ENCODE assay signal across 19 cellular contexts in genomic region chr10:133071801-133072595, GRCh38. TPM values are rescaled to one million over a fixed set of nuclear protein-coding genes. Genes with fewer than 3 reads are reported as not detected.
DNase-seq lines count a peak whose midpoint lies in the region; ATAC-seq, FAIRE-seq and TF ChIP-seq lines count a peak whose summit lies in the region.
"Had no signal": no experiment of that assay in that cellular context is flagged by ENCODE, and none has a peak within 500 bp of the region (broad histone marks: within the 10 kb centered on the region; RNA-seq: fewer than 3 reads in every experiment).

No MANE protein-coding gene starts in this region.

- H4K8ac ChIP-seq in H9 (replicated peaks; ENCODE audit: insufficient read length, low read depth, low read length) (no peak overlapping the region), H1 (ENCODE audit: extremely low read depth, insufficient read depth, low read length) (peak overlapping the region; percentile 43; the same call in 1 of the 2 replicates)

- H4K5ac ChIP-seq in H9 (ENCODE audit: insufficient read length, low read depth, low read length) = no peak overlapping the region
- no peak overlapping the region for H4K5ac ChIP-seq in H1 (ENCODE audit: insufficient read length, low read depth, low read length)

- H3K9ac ChIP-seq in H9 (ENCODE audit: extremely low read depth, insufficient read length, low read length) (no peak overlapping the region), H1 (replicated peaks in 1 of 4; ENCODE audit: extremely low read depth in 1 of 4, low read depth in 3 of 4, low read length in 3 of 4) (no peak overlapping the region)

- H3K4me3 Mint-ChIP-seq in H9 = no peak overlapping the region
- H3K4me3 Mint-ChIP-seq: CD8-positive, alpha-beta memory T cell; T-helper 17 cell had no signal

- ATAC-seq in HG03469 (IDR thresholded peaks at IDR 0.05; ENCODE audit: unreplicated experiment) = no peak
- no peak for ATAC-seq in GM18505 (IDR thresholded peaks at IDR 0.05; ENCODE audit: unreplicated experiment)
- ATAC-seq: T-helper 17 cell had no signal

- peaks cover 0 to 7% of the 10 kb centered on the region in 2 experiments; a peak in 3 of 4 replicates for H3K4me1 Mint-ChIP-seq in H9
- H3K4me1 Mint-ChIP-seq: CD8-positive, alpha-beta memory T cell had no signal

- H2BK5ac ChIP-seq in H9 (ENCODE audit: insufficient read length, low read length) (no peak overlapping the region), H1 (ENCODE audit: low read depth, low read length) (no peak overlapping the region)

- H3K9me3 ChIP-seq in BE2C (no peaks in the 10 kb centered on the region), H9 (ENCODE audit: control insufficient read depth, low read depth, low read length) (no peaks in the 10 kb centered on the region), H1 (ENCODE audit: insufficient read depth in 2 of 2, low read depth in 1 of 2, low read length in 1 of 2) (peaks cover 0 to 6% of the 10 kb centered on the region in 2 experiments; a peak in 1 of 4 replicates)

- H3T11ph ChIP-seq in H9 (ENCODE audit: low read length) = no peak overlapping the region

- H3K79me2 ChIP-seq in H9 (ENCODE audit: insufficient read depth, low read length) (no peaks in the 10 kb centered on the region), H1 (ENCODE audit: control insufficient read depth in 1 of 2, insufficient read depth in 2 of 2, low read length in 2 of 2) (no peaks in the 10 kb centered on the region)

- H2AK5ac ChIP-seq in H9 (ENCODE audit: insufficient read length, low read length) (no peak overlapping the region), H1 (ENCODE audit: low read depth, low read length) (no peak overlapping the region)

- H3K4ac ChIP-seq in H9 (ENCODE audit: low read depth, low read length) = no peak overlapping the region
- no peak overlapping the region for H3K4ac ChIP-seq in H1 (replicated peaks; ENCODE audit: insufficient read length, low read depth, low read length)

- H2AFZ ChIP-seq in H9 (ENCODE audit: low read length) (no peak overlapping the region), H1 (ENCODE audit: low read length) (no peak overlapping the region)

- POLR2A ChIA-PET in H1 (lab: Charles Lee; ENCODE audit: partially characterized antibody) = interaction anchor here (1.2 kb wide), 1 partner anchor 12 kb away, joined by 3 read pairs; no protein-coding TSS in a partner anchor

- H3K27ac Mint-ChIP-seq in H9 = no peak overlapping the region
- H3K27ac Mint-ChIP-seq: CD8-positive, alpha-beta memory T cell; T-helper 17 cell had no signal

- no peaks in the 10 kb centered on the region for H3K36me3 ChIP-seq in BE2C
- H3K36me3 ChIP-seq in H1 (ENCODE audit: control insufficient read depth in 2 of 4, insufficient read depth in 4 of 4, low read length in 3 of 4) = no peaks in the 10 kb centered on the region

- CTCF ChIA-PET in H1 (lab: Charles Lee; ENCODE audit: partially characterized antibody) = interaction anchor here (1.0 kb wide), 1 partner anchor 169 kb away, joined by 3 read pairs; no protein-coding TSS in a partner anchor

- H3K36me3 Mint-ChIP-seq in H9 (ENCODE audit: insufficient read depth in 1 of 3, low read depth in 3 of 3) = peaks cover 0 to 5% (median 0%) of the 10 kb centered on the region in 3 experiments; a peak in 2 of 7 replicates
- H3K36me3 Mint-ChIP-seq: CD8-positive, alpha-beta memory T cell had no signal

- DNase-seq in NCI-H1092 treated with DMSO at 0.1 percent for 48 hours (lab: John Stamatoyannopoulos, UW) (peak; percentile 4), NCI-H1092 (lab: John Stamatoyannopoulos, UW) (no peak), BE2C (peak; percentile 42), H9 (peak; percentile 41), H1 (ENCODE audit: low read depth in 1 of 2, low spot score in 2 of 2) (no peak), NCI-H1694 (lab: John Stamatoyannopoulos, UW) (no peak)
- DNase-seq: CD8-positive, alpha-beta memory T cell; NCI-H1436; NCI-H2107; NCI-H446; NCI-H69; Right ventricle myocardium superior; T-helper 17 cell had no signal

- no peak overlapping the region for H3K4me3 ChIP-seq in BE2C (ENCODE audit: low read depth, low read length)
- no peak overlapping the region for H3K4me3 ChIP-seq in H1 (ENCODE audit: extremely low read depth in 1 of 4, insufficient read depth in 2 of 4, low read depth in 3 of 4, low read length in 4 of 4)

- H3K23me2 ChIP-seq in H9 (ENCODE audit: insufficient read length, low read depth, low read length, poor library complexity, severe bottlenecking) (no peaks in the 10 kb centered on the region), H1 (ENCODE audit: low read depth, low read length) (no peaks in the 10 kb centered on the region)

- H3K18ac ChIP-seq in H9 (ENCODE audit: insufficient read length, low read depth, low read length) (no peak overlapping the region), H1 (ENCODE audit: extremely low read depth, low read length) (no peak overlapping the region; the same call in 1 of the 2 replicates)

- H3K4me2 ChIP-seq in H9 (ENCODE audit: insufficient read depth, insufficient read length, low read length) = no peak overlapping the region
- no peak overlapping the region for H3K4me2 ChIP-seq in H1 (ENCODE audit: insufficient read depth in 1 of 2, low read depth in 2 of 2, low read length in 2 of 2)

- H2BK20ac ChIP-seq in H9 (ENCODE audit: low read depth, low read length, poor library complexity, severe bottlenecking) = no peak overlapping the region
- H2BK20ac ChIP-seq in H1 (ENCODE audit: low read length) = no peak overlapping the region; the same call in 1 of the 2 replicates

- H3K4me1 ChIP-seq in BE2C (no peaks in the 10 kb centered on the region), H9 (ENCODE audit: insufficient read depth, low read length) (no peaks in the 10 kb centered on the region), H1 (replicated peaks in 1 of 4; ENCODE audit: control insufficient read depth in 3 of 4, insufficient read depth in 4 of 4, low read length in 3 of 4) (peaks cover 0 to 6% (median 0%) of the 10 kb centered on the region in 4 experiments; a peak in 3 of 7 replicates)

- TF ChIP-seq POLR2A in H1 (IDR thresholded peaks at IDR 0.05; ENCODE audit: control extremely low read depth in 1 of 2, low read depth in 2 of 2, low read length in 2 of 2) (no peak), GM18505 (IDR thresholded peaks at IDR 0.05; ENCODE audit: borderline replicate concordance, extremely low read depth, insufficient read depth, insufficient read length) (no peak)

- no peak for FAIRE-seq in H1 (lab: Jason Lieb, UNC)
- FAIRE-seq: H54 had no signal

- H3K23ac ChIP-seq in H9 (ENCODE audit: insufficient read length, low read depth, low read length) (no peak overlapping the region), H1 (ENCODE audit: insufficient read length) (no peak overlapping the region)

- no peaks in the 10 kb centered on the region; the same call in none of the 2 replicates for H3K27me3 Mint-ChIP-seq in H9 (ENCODE audit: low read depth)

- H3K56ac ChIP-seq in H9 (ENCODE audit: insufficient read length, low read depth, low read length) = no peak overlapping the region
- H3K56ac ChIP-seq in H1 (replicated peaks; ENCODE audit: insufficient read length, low read depth, low read length) = no peak overlapping the region

- H3K14ac ChIP-seq in H9 (ENCODE audit: insufficient read depth, low read length) (peak overlapping the region; percentile 40; the same call in 1 of the 2 replicates), H1 (ENCODE audit: insufficient read length) (no peak overlapping the region)

- H2BK15ac ChIP-seq in H9 (ENCODE audit: low read depth, low read length) = no peak overlapping the region
- no peak overlapping the region for H2BK15ac ChIP-seq in H1 (ENCODE audit: low read length)

- no peak overlapping the region for H2BK120ac ChIP-seq in H9 (ENCODE audit: low read depth, low read length, poor library complexity, severe bottlenecking)
- H2BK120ac ChIP-seq in H1 (replicated peaks; ENCODE audit: low read depth, low read length) = no peak overlapping the region

- H2BK12ac ChIP-seq in H9 (ENCODE audit: insufficient read length, low read depth, low read length) (no peak overlapping the region), H1 (ENCODE audit: low read depth, low read length) (peak overlapping the region; percentile 50; the same call in 1 of the 2 replicates)

- no peak for TF ChIP-seq EP300 in H1 (IDR thresholded peaks at IDR 0.05; ENCODE audit: borderline replicate concordance in 1 of 2, low read depth in 2 of 2, low read length in 2 of 2)

- WGBS in H9 (ENCODE audit: extremely low coverage, insufficient read length, low lambda C conversion rate) = no CpG with 5 or more reads among the region's 31 CpGs
- WGBS in H1 (ENCODE audit: extremely low coverage in 1 of 2, insufficient coverage in 1 of 2, insufficient read length in 1 of 2, insufficient replicate concordance in 2 of 2, low coverage in 1 of 2, low lambda C conversion rate in 2 of 2, missing lambda C conversion rate in 1 of 2), 2 experiments = 77% methylated on average over 29 of the region's 31 CpGs; no CpG with 5 or more reads in 1 of the 2 experiments

- H3K79me1 ChIP-seq in H9 (ENCODE audit: insufficient read depth, low read depth, low read length, poor library complexity, severe bottlenecking) (no peaks in the 10 kb centered on the region), H1 (ENCODE audit: low read depth, low read length) (no peaks in the 10 kb centered on the region)

- H4K91ac ChIP-seq in H9 (ENCODE audit: insufficient read length, low read depth, low read length) (no peak overlapping the region), H1 (replicated peaks; ENCODE audit: insufficient read length, low read length) (peak overlapping the region; percentile 19)

- H4K20me1 ChIP-seq in H9 (ENCODE audit: control insufficient read depth, insufficient read depth, insufficient read length) (no peaks in the 10 kb centered on the region), H1 (replicated peaks in 1 of 2; ENCODE audit: control insufficient read depth in 1 of 2, insufficient read depth in 2 of 2, low read length in 2 of 2) (peaks cover 0 to 1% of the 10 kb centered on the region in 2 experiments)

- H3K27ac ChIP-seq in H9 (ENCODE audit: insufficient read length, low read depth, low read length) = no peak overlapping the region
- no peak overlapping the region for H3K27ac ChIP-seq in H1 (ENCODE audit: low read depth, low read length)
- H3K27ac ChIP-seq: 22Rv1 had no signal

- H3K27me3 ChIP-seq in BE2C = no peaks in the 10 kb centered on the region
- H3K27me3 ChIP-seq in H9 (ENCODE audit: insufficient read depth, low read length) = no peaks in the 10 kb centered on the region
- no peaks in the 10 kb centered on the region for H3K27me3 ChIP-seq in H1 (replicated peaks in 1 of 4; ENCODE audit: control insufficient read depth in 3 of 4, extremely low read depth in 1 of 4, insufficient read depth in 3 of 4, low read length in 3 of 4)

- TF ChIP-seq RAD21 in H1 (IDR thresholded peaks at IDR 0.05 in 1 of 2, conservative IDR thresholded peaks at IDR 0.05 in 1 of 2; ENCODE audit: low read depth in 2 of 2, low read length in 2 of 2) = no peak

- TF ChIP-seq CTCF in BE2C (IDR thresholded peaks at IDR 0.05; ENCODE audit: low read depth, low read length) (no peak), H9 (conservative IDR thresholded peaks at IDR 0.05) (no peak), H1 (IDR thresholded peaks at IDR 0.05; ENCODE audit: control extremely low read depth in 1 of 3, insufficient read depth in 1 of 3, low read depth in 1 of 3, low read length in 3 of 3) (no peak)

- peaks cover 4 to 6% of the 10 kb centered on the region in 2 experiments; a peak in 3 of 5 replicates for H3K9me3 Mint-ChIP-seq in H9
- H3K9me3 Mint-ChIP-seq: CD8-positive, alpha-beta memory T cell had no signal

RNA-seq across cellular contexts. Expression of gene ADGRA1, which starts 15.7 kb away (rescaled TPM):
- polyA plus RNA-seq in BE2C (2012; ENCODE audit: insufficient read depth, insufficient read length, low read depth) = not detected
- 0.11 and 0.13 TPM in 2 replicates for total RNA-seq in H9 (2021)
- total RNA-seq in H1 (2021; fragmentation: NEBNext Ultra II Directional; extraction: Animal tissue kit (Norgen Biotek cat#: 25700)) = 0.08 and 0.17 TPM in 2 replicates
- polyA plus RNA-seq in H1 (2011; rRNA removed) = 0.21 and 0.24 TPM in 2 replicates
- polyA plus RNA-seq in H1 (2011; cell fraction: cytosol; rRNA removed) = 0.18 TPM
- 0.19 TPM for polyA plus RNA-seq in H1 (2011; cell fraction: nucleus; rRNA removed)
- 0.14 to 0.27 TPM (median 0.23 TPM) in 4 replicates for polyA plus RNA-seq in H1 (2012, experiment 1 of 2)
- 0.13 TPM for polyA plus RNA-seq in H1 (2012, experiment 2 of 2)
- 0.06 TPM for polyA plus RNA-seq in H1 (2013, experiment 1 of 2)
- polyA plus RNA-seq in H1 (2013, experiment 2 of 2) = 0.09 TPM
- polyA minus RNA-seq in H1 (2011; rRNA and poly(A)+ RNA removed) = 0.07 and 0.09 TPM in 2 replicates
- polyA minus RNA-seq in H1 (2011; cell fraction: cytosol; rRNA and poly(A)+ RNA removed) = 0.59 TPM
- 0.30 TPM for polyA minus RNA-seq in H1 (2011; cell fraction: nucleus; rRNA and poly(A)+ RNA removed)
- total RNA-seq: CD8-positive, alpha-beta memory T cell; LHCN-M2; Right ventricle myocardium superior; T-helper 17 cell had no signal
- polyA plus RNA-seq: BJ; CD8-positive, alpha-beta memory T cell had no signal

Comparison
In these comparisons a context has a peak if more than half of its experiments do, and no peak if none do; other contexts are left out.
1. DNase-seq: peak in NCI-H1092 treated with DMSO at 0.1 percent for 48 hours (single experiment), BE2C (single experiment) and H9 (single experiment); none in NCI-H1092 (single experiment), H1 (0 of 2) and NCI-H1694 (single experiment).